1 cellular context compared by ENCODE assay signal in the genomic region with DNA sequence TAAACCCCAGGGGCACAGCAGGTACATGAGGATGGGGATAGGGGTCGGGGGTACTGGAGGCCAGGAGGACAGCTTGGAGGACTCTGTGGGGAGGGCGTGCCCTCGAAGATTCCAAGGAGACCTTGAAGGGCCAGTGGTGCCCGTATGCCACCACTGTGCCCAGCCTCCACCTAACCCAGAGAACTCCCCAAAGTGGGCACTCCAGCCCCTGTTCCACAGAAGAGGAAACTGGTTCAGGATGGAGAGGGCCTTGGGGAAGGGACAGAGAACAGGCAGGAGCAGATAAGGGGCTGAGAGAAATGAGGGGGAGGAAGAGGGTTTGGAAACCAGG.
TF ChIP-seq lines count a peak whose summit lies in the region.

No MANE protein-coding gene starts in this region.

TF ChIP-seq in H1, 55 proteins besides CTCF, POLR2A, EP300 and RAD21:
- TF ChIP-seq CHD1 (IDR thresholded peaks at IDR 0.05; ENCODE audit: low read depth, low read length) (no peak), YY1 (IDR thresholded peaks at IDR 0.05; ENCODE audit: low read depth, low read length) (no peak), SAP30 (IDR thresholded peaks at IDR 0.05; ENCODE audit: insufficient read depth, insufficient replicate concordance, low read length) (no peak), KDM1A (IDR thresholded peaks at IDR 0.05; ENCODE audit: borderline replicate concordance, low read length) (no peak), RFX5 (IDR thresholded peaks at IDR 0.05; ENCODE audit: borderline replicate concordance, low read depth, low read length) (no peak)
- TF ChIP-seq, protein P1, sequence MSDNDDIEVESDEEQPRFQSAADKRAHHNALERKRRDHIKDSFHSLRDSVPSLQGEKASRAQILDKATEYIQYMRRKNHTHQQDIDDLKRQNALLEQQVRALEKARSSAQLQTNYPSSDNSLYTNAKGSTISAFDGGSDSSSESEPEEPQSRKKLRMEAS (IDR thresholded peaks at IDR 0.05), result no peak
